In the genomic region with DNA sequence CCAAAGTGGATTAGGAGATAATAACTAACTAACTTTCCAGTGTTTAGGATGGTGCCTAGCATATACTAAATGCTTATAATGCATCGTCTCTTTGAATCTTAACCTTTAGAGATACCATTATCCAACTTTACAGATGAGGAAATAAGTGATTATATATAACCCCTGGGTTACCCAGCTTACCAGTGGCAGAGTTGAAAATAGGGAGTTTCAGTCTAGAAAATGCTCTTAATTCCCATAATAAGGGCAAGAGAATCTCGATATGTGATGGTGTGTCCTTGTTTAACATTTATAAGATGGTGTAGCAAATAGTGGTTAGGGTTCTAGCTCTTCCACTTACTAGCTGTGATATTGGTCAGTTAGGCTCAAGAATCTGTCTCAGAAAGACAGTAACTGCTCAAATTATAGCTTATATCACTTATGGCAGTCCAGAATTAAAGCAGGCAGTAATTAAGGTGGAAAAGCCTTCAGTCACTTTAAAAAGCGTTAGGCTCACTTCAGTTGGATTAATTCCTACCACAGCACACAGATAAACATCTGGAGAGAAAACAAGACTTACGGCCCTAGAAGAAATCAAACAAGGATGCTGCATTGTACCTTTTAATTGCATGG, we compare ENCODE assay signal across 1 cellular context.
TF ChIP-seq lines count a peak whose summit lies in the region.

No MANE protein-coding gene starts in this region.

TF ChIP-seq in HEK293, 187 proteins besides CTCF, POLR2A, EP300 and RAD21 (continued from another document):
- TF ChIP-seq ZNF692 (tag by site-specific recombination; IDR thresholded peaks at IDR 0.05), result peak; percentile 31; the same call in 1 of the 2 replicates
